In the genomic region with DNA sequence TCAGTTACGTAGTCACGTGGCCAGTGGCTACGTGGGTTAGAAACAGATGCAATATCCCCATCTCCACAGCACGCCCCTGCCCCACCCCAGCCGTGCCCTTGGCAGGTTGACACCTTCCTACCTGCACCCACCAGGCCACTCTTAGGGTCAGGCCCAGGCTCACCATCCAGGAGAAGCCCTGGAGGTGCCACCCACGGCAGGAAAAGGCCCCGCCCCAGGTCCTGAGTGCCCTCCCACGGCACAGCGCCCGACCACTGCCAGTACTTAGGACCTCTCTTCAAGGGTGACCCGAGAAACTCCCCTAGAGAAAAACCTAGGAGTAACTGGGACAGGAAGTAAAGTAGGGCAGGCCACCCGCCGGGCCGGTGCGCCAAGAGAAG, we compare ENCODE assay signal across 8 cellular contexts. TPM values are rescaled to one million over a fixed set of nuclear protein-coding genes. Genes with fewer than 3 reads are reported as not detected.
A peak's percentile ranks its signal among the peaks of the same experiment; 100 is the strongest.
DNase-seq lines count a peak whose midpoint lies in the region; ATAC-seq, FAIRE-seq and TF ChIP-seq lines count a peak whose summit lies in the region.

No MANE protein-coding gene starts in this region.

- CTCF ChIA-PET in BJ (lab: Yijun Ruan, JAX) = interaction anchor here (0.7 kb wide), 1 partner anchor 97 kb away, joined by 3 read pairs; no protein-coding TSS in a partner anchor

- peak overlapping the region; percentile 91 for H3K4me3 Mint-ChIP-seq in natural killer cell treated with Interleukin-12 subunit alpha and Interleukin-12 subunit beta and Interleukin-15 and Interleukin-18, amount 100 ng/mL, for 72 hours

- no peaks in the 10 kb centered on the region for H3K9me3 ChIP-seq in HUES6 (ENCODE audit: control insufficient read depth, insufficient read depth, low read depth, low read length)
- H3K9me3 ChIP-seq in breast epithelium = no peaks in the 10 kb centered on the region

- no peaks in the 10 kb centered on the region for H3K9me3 Mint-ChIP-seq in natural killer cell treated with Interleukin-12 subunit alpha and Interleukin-12 subunit beta and Interleukin-15 and Interleukin-18, amount 100 ng/mL, for 72 hours

- POLR2A ChIA-PET in BJ (lab: Charles Lee) = no interaction called here

- H3K27ac Mint-ChIP-seq in natural killer cell treated with Interleukin-12 subunit alpha and Interleukin-12 subunit beta and Interleukin-15 and Interleukin-18, amount 100 ng/mL, for 72 hours = peak overlapping the region; percentile 12 to 59

- ATAC-seq in natural killer cell treated with Interleukin-12 subunit alpha and Interleukin-12 subunit beta and Interleukin-15 and Interleukin-18, amount 100 ng/mL, for 72 hours = no peak

- peaks cover 3% of the 10 kb centered on the region; the same call in 1 of the 2 replicates for H3K4me1 ChIP-seq in HUES6 (ENCODE audit: control insufficient read depth, insufficient read depth, low read length)
- H3K4me1 ChIP-seq in breast epithelium = peaks cover 8 to 9% of the 10 kb centered on the region in 2 donors

- H3K9ac ChIP-seq in HUES6 (ENCODE audit: low read length) = no peak overlapping the region

- no peak for FAIRE-seq in GM12892 (lab: Jason Lieb, UNC)

- H3K36me3 Mint-ChIP-seq in natural killer cell treated with Interleukin-12 subunit alpha and Interleukin-12 subunit beta and Interleukin-15 and Interleukin-18, amount 100 ng/mL, for 72 hours = no peaks in the 10 kb centered on the region

- TF ChIP-seq POLR2A in breast epithelium (IDR thresholded peaks at IDR 0.05) (no peak), GM12892 (IDR thresholded peaks at IDR 0.05; ENCODE audit: low read depth, low read length) (no peak)

- DNase-seq in BJ (ENCODE audit: low read depth) (no peak), breast epithelium (ENCODE audit: low spot score in 2 of 2) (no peak), germinal center (ENCODE audit: low spot score) (no peak), retina (no peak), NCI-H128 (lab: John Stamatoyannopoulos, UW; ENCODE audit: unreplicated experiment) (no peak), GM12892 (ENCODE audit: insufficient read length) (no peak)
- no peak for DNase-seq in natural killer cell treated with Interleukin-12 subunit alpha and Interleukin-12 subunit beta and Interleukin-15 and Interleukin-18, amount 100 ng/mL, for 72 hours (ENCODE audit: low spot score)

- TF ChIP-seq CTCF in BJ (IDR thresholded peaks at IDR 0.05; ENCODE audit: insufficient read depth, low read depth, low read length) = no peak
- TF ChIP-seq CTCF in breast epithelium (IDR thresholded peaks at IDR 0.05) = no peak

- H3K27me3 Mint-ChIP-seq in natural killer cell treated with Interleukin-12 subunit alpha and Interleukin-12 subunit beta and Interleukin-15 and Interleukin-18, amount 100 ng/mL, for 72 hours = no peaks in the 10 kb centered on the region

- H3K4me3 ChIP-seq in BJ (ENCODE audit: low read depth, low read length) = peak overlapping the region; percentile 97
- peak overlapping the region; percentile 83 for H3K4me3 ChIP-seq in HUES6 (ENCODE audit: low read depth, low read length)
- H3K4me3 ChIP-seq in breast epithelium = peak overlapping the region; percentile 66 to 94 (median 69)

- H3K4me1 Mint-ChIP-seq in natural killer cell treated with Interleukin-12 subunit alpha and Interleukin-12 subunit beta and Interleukin-15 and Interleukin-18, amount 100 ng/mL, for 72 hours (ENCODE audit: low read depth in 2 of 2) = peaks cover 20 to 25% of the 10 kb centered on the region in 2 donors

- intact Hi-C loops in breast epithelium (cut with DNase I; ENCODE audit: low total_unique reads) = no loop called here

- H3K36me3 ChIP-seq in BJ (ENCODE audit: control insufficient read depth, insufficient read depth, low read length) (peaks cover 37% of the 10 kb centered on the region), HUES6 (ENCODE audit: control insufficient read depth, insufficient read depth, low read length) (peaks cover 59% of the 10 kb centered on the region), breast epithelium (peaks cover 4% of the 10 kb centered on the region)

- H3K27me3 ChIP-seq in BJ (ENCODE audit: control insufficient read depth, insufficient read depth, low read length) (no peaks in the 10 kb centered on the region), HUES6 (ENCODE audit: control insufficient read depth, insufficient read depth, low read length) (no peaks in the 10 kb centered on the region), breast epithelium (no peaks in the 10 kb centered on the region)

- H3K27ac ChIP-seq in HUES6 (ENCODE audit: low read depth, low read length) (no peak overlapping the region), breast epithelium (peak overlapping the region; percentile 84 to 94)

RNA-seq across cellular contexts. Expression of gene C1orf35, which starts 1.5 kb away (rescaled TPM):
- 4.2 and 6.2 TPM in 2 replicates for polyA plus RNA-seq in BJ (2011; rRNA removed)
- 0.87 and 1.4 TPM in 2 replicates for polyA minus RNA-seq in BJ (2011; rRNA and poly(A)+ RNA removed)
- 10 to 100 TPM; 11.5 to 17.0 (median 15.7) TPM for total RNA-seq in breast epithelium
- 10 to 100 TPM; 16.4 to 26.7 TPM for total RNA-seq in natural killer cell treated with Interleukin-12 subunit alpha and Interleukin-12 subunit beta and Interleukin-15 and Interleukin-18, amount 100 ng/mL, for 72 hours
- polyA plus RNA-seq in GM12892 (2012; ENCODE audit: missing spikeins) = 8.8 TPM

RNA-seq across cellular contexts. Expression of gene MRPL55, which starts 7.5 kb away (rescaled TPM):
- 50.8 and 80.8 TPM in 2 replicates for polyA plus RNA-seq in BJ (2011; rRNA removed)
- 13.0 and 25.2 TPM in 2 replicates for polyA minus RNA-seq in BJ (2011; rRNA and poly(A)+ RNA removed)
- total RNA-seq in breast epithelium = 100 to 1,000 TPM in 2 of 3 donors, 10 to 100 TPM in 1; 76.4 to 108 (median 102) TPM
- 10 to 100 TPM; 42.5 to 68.8 TPM for total RNA-seq in natural killer cell treated with Interleukin-12 subunit alpha and Interleukin-12 subunit beta and Interleukin-15 and Interleukin-18, amount 100 ng/mL, for 72 hours
- 25.4 TPM for polyA plus RNA-seq in GM12892 (2012; ENCODE audit: missing spikeins)

RNA-seq across cellular contexts. Expression of gene ARF1, which starts 19.1 kb away (rescaled TPM):
- polyA plus RNA-seq in BJ (2011; rRNA removed) = 539 and 933 TPM in 2 replicates
- 713 and 1,022 TPM in 2 replicates for polyA minus RNA-seq in BJ (2011; rRNA and poly(A)+ RNA removed)
- total RNA-seq in breast epithelium = 100 to 1,000 TPM; 263 to 295 (median 292) TPM
- total RNA-seq in natural killer cell treated with Interleukin-12 subunit alpha and Interleukin-12 subunit beta and Interleukin-15 and Interleukin-18, amount 100 ng/mL, for 72 hours = 100 to 1,000 TPM; 415 to 503 TPM
- 187 TPM for polyA plus RNA-seq in GM12892 (2012; ENCODE audit: missing spikeins)

RNA-seq across cellular contexts. Expression of gene GUK1, which starts 38.5 kb away (rescaled TPM):
- 282 and 373 TPM in 2 replicates for polyA plus RNA-seq in BJ (2011; rRNA removed)
- 58.2 and 86.1 TPM in 2 replicates for polyA minus RNA-seq in BJ (2011; rRNA and poly(A)+ RNA removed)
- 100 to 1,000 TPM; 218 to 413 (median 333) TPM for total RNA-seq in breast epithelium
- 100 to 1,000 TPM; 296 to 329 TPM for total RNA-seq in natural killer cell treated with Interleukin-12 subunit alpha and Interleukin-12 subunit beta and Interleukin-15 and Interleukin-18, amount 100 ng/mL, for 72 hours
- polyA plus RNA-seq in GM12892 (2012; ENCODE audit: missing spikeins) = 109 TPM

RNA-seq across cellular contexts. Expression of gene GJC2, which starts 48.1 kb away (rescaled TPM):
- polyA plus RNA-seq in BJ (2011; rRNA removed) = 0.77 and 0.92 TPM in 2 replicates
- 0.41 and 0.43 TPM in 2 replicates for polyA minus RNA-seq in BJ (2011; rRNA and poly(A)+ RNA removed)
- 1 to 10 TPM; 1.3 TPM for total RNA-seq in breast epithelium
- total RNA-seq in natural killer cell treated with Interleukin-12 subunit alpha and Interleukin-12 subunit beta and Interleukin-15 and Interleukin-18, amount 100 ng/mL, for 72 hours = 1 to 10 TPM; 2.1 to 2.2 TPM
- 0.11 TPM for polyA plus RNA-seq in GM12892 (2012; ENCODE audit: missing spikeins)
